In the genomic region with DNA sequence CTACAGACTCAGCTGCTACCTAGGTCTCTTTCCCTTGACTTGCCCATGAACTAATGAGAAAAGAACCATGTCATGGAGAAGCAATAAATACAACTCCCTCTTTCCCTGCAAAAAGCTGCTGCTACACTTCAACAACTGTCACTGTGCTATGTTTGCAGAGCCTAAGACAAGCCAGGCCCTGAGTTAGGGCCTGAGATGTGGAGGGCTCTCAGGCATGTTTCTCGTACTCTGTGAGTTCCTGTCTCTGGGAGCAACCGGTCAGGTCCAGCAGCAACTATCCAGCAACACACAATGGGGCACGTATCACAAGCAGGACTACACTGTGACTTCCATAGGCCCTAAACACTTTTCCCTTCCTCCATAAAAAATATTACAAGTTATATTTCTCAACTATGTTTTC, we compare ENCODE assay signal across 17 cellular contexts.
"Had no signal": no experiment of that assay in that cellular context is flagged by ENCODE, and none has a peak within 500 bp of the region (broad histone marks: within the 10 kb centered on the region; RNA-seq: fewer than 3 reads in every experiment).

No MANE protein-coding gene starts in this region.

- H3K9me3 Mint-ChIP-seq: activated B cell treated with CpG ODN at 0.5 μM for 24 hours; activated CD4-positive, alpha-beta T cell treated with anti-CD3 and anti-CD28 coated beads, Interleukin-2, amount 10 ng/mL, durations not matched to agents 24 days and 14 days; activated naive CD4-positive, alpha-beta T cell treated with anti-CD3 and anti-CD28 coated beads for 36 hours; activated T-helper 17 cell treated with anti-CD3 and anti-CD28 coated beads, Interleukin-2, amount 50 U/mL, for 72 hours; dendritic cell treated with granulocyte-macrophage colony-stimulating factor and Interleukin-4, amounts not matched to agents 40 ng/mL and 50 ng/mL, for 4 days; neural crest cell had no signal

- H3K27ac ChIP-seq: adrenal gland, ovary, stomach, thyroid gland had no signal

- H3K27me3 ChIP-seq: adrenal gland, ovary, stomach, thyroid gland had no signal

- H3K36me3 ChIP-seq: ovary had no signal

- H3K27me3 Mint-ChIP-seq: activated B cell treated with CpG ODN at 0.5 μM for 24 hours; activated CD4-positive, alpha-beta T cell treated with anti-CD3 and anti-CD28 coated beads, Interleukin-2, amount 10 ng/mL, durations not matched to agents 24 days and 14 days; activated T-helper 17 cell treated with anti-CD3 and anti-CD28 coated beads, Interleukin-2, amount 50 U/mL, for 72 hours; dendritic cell treated with granulocyte-macrophage colony-stimulating factor and Interleukin-4, amounts not matched to agents 40 ng/mL and 50 ng/mL, for 4 days had no signal

- H3K4me1 ChIP-seq: thyroid gland had no signal

- H3K27ac Mint-ChIP-seq: activated B cell treated with CpG ODN at 0.5 μM for 24 hours; activated naive CD4-positive, alpha-beta T cell treated with anti-CD3 and anti-CD28 coated beads for 36 hours; activated T-helper 17 cell treated with anti-CD3 and anti-CD28 coated beads, Interleukin-2, amount 50 U/mL, for 72 hours; dendritic cell treated with granulocyte-macrophage colony-stimulating factor and Interleukin-4, amounts not matched to agents 40 ng/mL and 50 ng/mL, for 4 days had no signal

- H3K4me3 Mint-ChIP-seq: activated B cell treated with CpG ODN at 0.5 μM for 24 hours; activated CD4-positive, alpha-beta T cell treated with anti-CD3 and anti-CD28 coated beads, Interleukin-2, amount 10 ng/mL, durations not matched to agents 24 days and 14 days; activated naive CD4-positive, alpha-beta T cell treated with anti-CD3 and anti-CD28 coated beads for 36 hours; activated T-helper 17 cell treated with anti-CD3 and anti-CD28 coated beads, Interleukin-2, amount 50 U/mL, for 72 hours; dendritic cell treated with granulocyte-macrophage colony-stimulating factor and Interleukin-4, amounts not matched to agents 40 ng/mL and 50 ng/mL, for 4 days; neural crest cell had no signal

- DNase-seq: activated B cell treated with CpG ODN at 0.5 μM for 24 hours; activated CD4-positive, alpha-beta T cell treated with anti-CD3 and anti-CD28 coated beads, Interleukin-2, amount 10 ng/mL, durations not matched to agents 24 days and 14 days; activated naive CD4-positive, alpha-beta T cell treated with anti-CD3 and anti-CD28 coated beads for 36 hours; activated T-cell treated with anti-CD3 and anti-CD28 coated beads for 4 hours; cerebellar nuclear complex; left colon; mammary epithelial cell; ovary; stimulated activated CD4-positive, alpha-beta T cell treated with anti-CD3 and anti-CD28 coated beads, Interleukin-15, amount 100 ng/mL, for 24 hours; stimulated activated CD4-positive, alpha-beta T cell treated with anti-CD3 and anti-CD28 coated beads, Interleukin-4, amount 100 ng/mL, for 24 hours; stomach; thyroid gland had no signal

- ATAC-seq: activated T-helper 17 cell treated with anti-CD3 and anti-CD28 coated beads, Interleukin-2, amount 50 U/mL, for 72 hours; esophagus mucosa; left colon had no signal

- H3K4me3 ChIP-seq: adrenal gland, ovary, stomach, thyroid gland had no signal
